ENCODE assay signal across 8 cellular contexts in genomic region chr5:143008809-143009521, GRCh38.
DNase-seq lines count a peak whose midpoint lies in the region; ATAC-seq, FAIRE-seq and TF ChIP-seq lines count a peak whose summit lies in the region.

No MANE protein-coding gene starts in this region.

- H3K4me1 Mint-ChIP-seq in CD8-positive, alpha-beta memory T cell, result peaks cover 58 to 73% (median 62%) of the 10 kb centered on the region in 3 donors

- no peak for FAIRE-seq in frontal cortex (lab: Jason Lieb, UNC)

- H3K36me3 Mint-ChIP-seq in CD8-positive, alpha-beta memory T cell, result peaks cover 4 to 8% (median 7%) of the 10 kb centered on the region in 3 donors

- DNase-seq in CD8-positive, alpha-beta memory T cell, result peak; percentile 57 to 94 (median 78)
- DNase-seq in central memory CD4-positive, alpha-beta T cell, result peak; percentile 91
- DNase-seq in non-pigmented ciliary epithelial cell (ENCODE audit: low read depth) (peak; percentile 97), frontal cortex (ENCODE audit: low spot score in 2 of 2) (no peak), NCI-H748 (lab: John Stamatoyannopoulos, UW; ENCODE audit: unreplicated experiment) (no peak)

- H3K9me3 Mint-ChIP-seq in CD8-positive, alpha-beta memory T cell, result no peaks in the 10 kb centered on the region

- no peak overlapping the region for H3K4me3 ChIP-seq in CD8-positive, alpha-beta memory T cell (ENCODE audit: low read length)
- H3K4me3 ChIP-seq in WI38 (ENCODE audit: low read depth, low read length), result peak overlapping the region; percentile 34; the same call in 1 of the 2 replicates

- CTCF ChIA-PET in CD8-positive, alpha-beta memory T cell (lab: Charles Lee), result interaction anchor here (0.7 to 2.6 kb wide), 17 partner anchors 10 to 815 kb away, joined by 3 to 17 read pairs (median 3); partner anchors contain the start of gene NR3C1

- H3K27me3 ChIP-seq in CD8-positive, alpha-beta memory T cell (ENCODE audit: insufficient read depth, low read length, poor library complexity, severe bottlenecking), result no peaks in the 10 kb centered on the region

- H3K4me1 ChIP-seq in CD8-positive, alpha-beta memory T cell (ENCODE audit: insufficient read depth, low read length), result peaks cover 46% of the 10 kb centered on the region

- ATAC-seq in GM19455 (IDR thresholded peaks at IDR 0.05; ENCODE audit: unreplicated experiment) (peak; percentile 71), HG03520 (IDR thresholded peaks at IDR 0.05; ENCODE audit: unreplicated experiment) (peak; percentile 73)

- H3K36me3 ChIP-seq in CD8-positive, alpha-beta memory T cell (ENCODE audit: insufficient read depth, low read length), result no peaks in the 10 kb centered on the region

- no peak for TF ChIP-seq CTCF in WI38 (IDR thresholded peaks at IDR 0.05; ENCODE audit: low read depth, low read length)

- peak overlapping the region; percentile 0 to 69 (median 57) for H3K4me3 Mint-ChIP-seq in CD8-positive, alpha-beta memory T cell

- peaks cover 0 to 3% of the 10 kb centered on the region in 2 donors for H3K27me3 Mint-ChIP-seq in CD8-positive, alpha-beta memory T cell

- POLR2A ChIA-PET in CD8-positive, alpha-beta memory T cell (lab: Charles Lee), result interaction anchor here (0.6 to 1.4 kb wide), 3 partner anchors 214 to 811 kb away, joined by 3 to 8 read pairs (median 7); partner anchors contain the start of gene NR3C1

- peak overlapping the region; percentile 64 for H3K27ac ChIP-seq in CD8-positive, alpha-beta memory T cell (ENCODE audit: low read depth, low read length)

- no peaks in the 10 kb centered on the region for H3K9me3 ChIP-seq in CD8-positive, alpha-beta memory T cell (ENCODE audit: low read length)

- H3K27ac Mint-ChIP-seq in CD8-positive, alpha-beta memory T cell, result peak overlapping the region; percentile 95 to 99 (median 96)

Comparison
In these comparisons a context has a peak if more than half of its experiments do, and no peak if none do; other contexts are left out.
1. DNase-seq: peak in CD8-positive, alpha-beta memory T cell (5 of 5), central memory CD4-positive, alpha-beta T cell (single experiment) and non-pigmented ciliary epithelial cell (single experiment); none in frontal cortex (0 of 2) and NCI-H748 (single experiment).